1 cellular context compared by ENCODE assay signal in the genomic region with DNA sequence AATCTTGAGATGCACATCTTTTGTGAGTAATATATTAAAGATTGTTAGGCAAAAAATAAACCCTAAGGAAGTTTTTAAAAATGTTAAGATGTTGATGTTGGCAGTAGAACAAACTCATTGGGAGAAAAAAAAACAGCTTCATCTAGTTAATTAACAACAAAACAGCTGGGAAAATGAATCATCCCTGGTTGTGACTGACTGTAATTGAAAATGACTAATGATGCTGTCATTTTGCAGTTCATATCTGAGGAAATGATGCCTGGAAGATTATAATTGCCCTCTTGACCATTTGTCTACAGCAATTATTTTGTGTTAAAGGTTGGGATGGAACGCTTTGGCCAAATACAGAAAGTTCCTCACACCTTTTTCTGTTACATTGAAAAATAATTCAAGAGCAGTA.
TF ChIP-seq lines count a peak whose summit lies in the region.

No MANE protein-coding gene starts in this region.

TF ChIP-seq in SK-N-SH treated with all-trans-retinoic acid at 6 μM for 48 hours, 23 proteins besides CTCF, POLR2A, EP300 and RAD21 (continued from another document):
- TF ChIP-seq, protein P1, sequence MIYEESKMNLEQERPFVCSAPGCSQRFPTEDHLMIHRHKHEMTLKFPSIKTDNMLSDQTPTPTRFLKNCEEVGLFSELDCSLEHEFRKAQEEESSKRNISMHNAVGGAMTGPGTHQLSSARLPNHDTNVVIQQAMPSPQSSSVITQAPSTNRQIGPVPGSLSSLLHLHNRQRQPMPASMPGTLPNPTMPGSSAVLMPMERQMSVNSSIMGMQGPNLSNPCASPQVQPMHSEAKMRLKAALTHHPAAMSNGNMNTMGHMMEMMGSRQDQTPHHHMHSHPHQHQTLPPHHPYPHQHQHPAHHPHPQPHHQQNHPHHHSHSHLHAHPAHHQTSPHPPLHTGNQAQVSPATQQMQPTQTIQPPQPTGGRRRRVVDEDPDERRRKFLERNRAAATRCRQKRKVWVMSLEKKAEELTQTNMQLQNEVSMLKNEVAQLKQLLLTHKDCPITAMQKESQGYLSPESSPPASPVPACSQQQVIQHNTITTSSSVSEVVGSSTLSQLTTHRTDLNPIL (CRISPR knock-in tag; IDR thresholded peaks at IDR 0.05; ENCODE audit: low read depth), result no peak
